20 cellular contexts compared by ENCODE assay signal in the genomic region with DNA sequence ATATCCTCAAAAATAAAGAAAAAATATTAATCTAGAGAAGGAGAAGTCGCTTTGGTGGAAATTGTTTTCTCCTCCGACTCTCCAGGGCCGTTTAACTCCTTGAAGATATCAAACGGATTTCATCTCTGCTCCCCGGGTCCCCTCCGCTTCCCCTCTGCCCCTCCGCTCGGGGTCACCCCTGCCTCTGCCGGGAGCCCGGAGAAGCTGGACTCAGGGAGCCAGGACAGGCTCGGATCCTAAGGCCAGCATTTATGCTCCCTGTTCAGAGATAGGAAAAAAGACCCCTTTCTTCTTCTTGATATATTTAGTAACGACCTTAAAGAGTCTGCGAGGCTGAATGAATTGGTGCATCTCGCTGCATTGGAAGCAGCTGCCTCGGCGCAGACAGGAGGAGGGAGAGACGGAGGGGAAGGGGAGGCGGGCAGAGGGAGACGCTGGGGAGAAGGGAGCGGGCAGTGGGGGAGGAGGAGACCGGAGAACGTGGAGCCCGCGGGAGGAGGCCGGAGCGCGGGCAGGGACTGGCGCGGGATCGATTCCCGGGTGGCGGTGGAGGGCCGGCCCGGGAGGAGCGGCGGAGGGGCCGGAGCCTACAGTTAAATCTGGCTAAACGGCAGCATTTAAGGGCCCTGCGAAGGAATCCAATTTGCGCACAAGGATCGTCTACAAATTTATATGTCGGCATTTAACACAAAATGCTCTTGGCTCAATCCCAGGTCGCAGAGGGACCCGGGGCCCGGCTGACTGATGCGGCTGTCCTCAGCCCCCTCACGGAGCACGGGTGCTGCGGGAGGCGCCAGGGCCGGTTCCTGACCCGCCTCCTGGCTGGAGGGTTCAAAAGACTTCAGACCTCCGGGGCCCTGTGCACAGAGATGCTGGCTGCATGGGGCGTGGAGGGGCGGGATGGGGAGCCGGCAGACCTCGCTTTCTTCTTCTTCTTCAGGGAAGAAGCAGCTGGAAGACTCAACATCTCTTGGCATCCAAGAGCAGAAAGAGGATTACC. TPM values are rescaled to one million over a fixed set of nuclear protein-coding genes. Genes with fewer than 3 reads are reported as not detected.
A peak's percentile ranks its signal among the peaks of the same experiment; 100 is the strongest.
DNase-seq lines count a peak whose midpoint lies in the region.
"Had no signal": no experiment of that assay in that cellular context is flagged by ENCODE, and none has a peak within 500 bp of the region (broad histone marks: within the 10 kb centered on the region; RNA-seq: fewer than 3 reads in every experiment).

No MANE protein-coding gene starts in this region.

- H3K36me3 ChIP-seq in HUES6 (ENCODE audit: control insufficient read depth, insufficient read depth, low read length) = no peaks in the 10 kb centered on the region
- H3K36me3 ChIP-seq: brain microvascular endothelial cell had no signal

- no peak overlapping the region for H3K9ac ChIP-seq in HUES6 (ENCODE audit: low read length)

- peaks cover 99% of the 10 kb centered on the region for H3K27me3 ChIP-seq in HUES6 (ENCODE audit: control insufficient read depth, insufficient read depth, low read length)

- peaks cover 7% of the 10 kb centered on the region; the same call in 1 of the 2 replicates for H3K4me1 ChIP-seq in HUES6 (ENCODE audit: control insufficient read depth, insufficient read depth, low read length)

- no peaks in the 10 kb centered on the region for H3K9me3 ChIP-seq in HUES6 (ENCODE audit: control insufficient read depth, insufficient read depth, low read depth, low read length)
- H3K9me3 ChIP-seq in iPS-18c (ENCODE audit: control insufficient read depth, insufficient read depth, low read length) = no peaks in the 10 kb centered on the region

- H3K27ac ChIP-seq in HUES6 (ENCODE audit: low read depth, low read length) = no peak overlapping the region
- H3K27ac ChIP-seq: brain microvascular endothelial cell had no signal

- peak overlapping the region; percentile 67 for H3K4me3 ChIP-seq in HUES6 (ENCODE audit: low read depth, low read length)
- H3K4me3 ChIP-seq in iPS-18c (ENCODE audit: insufficient read depth, low read depth, low read length) = peak overlapping the region; percentile 36; the same call in 1 of the 2 replicates

- DNase-seq in cerebellum (ENCODE audit: low spot score) (peak; percentile 27), occipital lobe (lab: John Stamatoyannopoulos, UW) (peak; percentile 46), cerebellar nuclear complex (lab: John Stamatoyannopoulos, UW) (no peak), NCI-H1694 (lab: John Stamatoyannopoulos, UW) (no peak), KG1 (lab: John Stamatoyannopoulos, UW) (no peak)
- DNase-seq in effector CD4-positive, alpha-beta T cell = no peak
- DNase-seq: activated CD4-positive, alpha-beta T cell treated with anti-CD3 and anti-CD28 coated beads, Interleukin-2, amount 50 U/mL, for 48 hours; activated naive CD4-positive, alpha-beta T cell treated with anti-CD3 and anti-CD28 coated beads, Interleukin-2, amount 50 U/mL, for 16 hours; activated T-cell treated with anti-CD3 and anti-CD28 coated beads, Interleukin-2, amount 50 U/mL, for 24 hours; brain microvascular endothelial cell; effector memory CD8-positive, alpha-beta T cell; GF-D8; Kasumi-1; NCI-H1417; stimulated activated CD4-positive, alpha-beta T cell treated with anti-CD3 and anti-CD28 coated beads, Interleukin-15, amount 100 ng/mL, for 24 hours; SW 1271; trophoblast cell had no signal

RNA-seq across cellular contexts. Expression of gene CRTAC1, which starts 55.6 kb away (rescaled TPM):
- total RNA-seq in cerebellum (15.5 TPM), occipital lobe (11.2 TPM)
- total RNA-seq: RPMI7951 had no signal

Comparison
In these comparisons a context has a peak if more than half of its experiments do, and no peak if none do; other contexts are left out.
1. DNase-seq: peak in cerebellum (single experiment) and occipital lobe (single experiment); none in effector CD4-positive, alpha-beta T cell (single experiment), cerebellar nuclear complex (0 of 2), NCI-H1694 (single experiment) and KG1 (single experiment).